Comparison of ENCODE assay signal across 1 cellular context in the genomic region with DNA sequence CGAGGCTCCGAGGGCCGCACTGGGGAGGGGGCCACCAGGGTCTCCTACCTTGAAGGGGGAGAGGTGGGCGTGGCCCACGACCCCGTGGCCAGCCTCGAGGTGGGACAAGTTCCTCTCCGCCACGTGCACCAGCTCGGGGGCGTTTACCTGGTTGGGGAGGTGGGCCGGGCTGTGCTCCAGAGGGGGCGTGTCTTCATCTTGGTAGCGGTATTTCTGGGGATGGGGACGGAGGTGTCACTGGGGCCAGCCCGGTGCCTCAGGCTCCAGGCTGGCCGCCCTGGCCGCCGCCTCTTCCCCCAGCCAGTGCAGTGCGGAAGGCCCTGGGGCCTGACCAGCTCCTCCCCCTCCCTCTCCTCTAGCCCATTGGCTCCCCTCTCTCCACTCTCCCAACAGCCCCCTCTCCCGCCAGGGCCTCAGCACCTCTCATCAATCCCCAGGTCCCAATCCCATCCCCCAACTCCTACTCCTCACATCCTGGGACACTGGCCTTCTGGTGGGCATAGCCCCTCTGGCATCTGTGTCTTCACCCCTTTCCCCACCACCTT.
TF ChIP-seq lines count a peak whose summit lies in the region.

No MANE protein-coding gene starts in this region.

TF ChIP-seq in GM23338, 12 proteins besides CTCF, POLR2A, EP300 and RAD21:
- TF ChIP-seq, protein P1, sequence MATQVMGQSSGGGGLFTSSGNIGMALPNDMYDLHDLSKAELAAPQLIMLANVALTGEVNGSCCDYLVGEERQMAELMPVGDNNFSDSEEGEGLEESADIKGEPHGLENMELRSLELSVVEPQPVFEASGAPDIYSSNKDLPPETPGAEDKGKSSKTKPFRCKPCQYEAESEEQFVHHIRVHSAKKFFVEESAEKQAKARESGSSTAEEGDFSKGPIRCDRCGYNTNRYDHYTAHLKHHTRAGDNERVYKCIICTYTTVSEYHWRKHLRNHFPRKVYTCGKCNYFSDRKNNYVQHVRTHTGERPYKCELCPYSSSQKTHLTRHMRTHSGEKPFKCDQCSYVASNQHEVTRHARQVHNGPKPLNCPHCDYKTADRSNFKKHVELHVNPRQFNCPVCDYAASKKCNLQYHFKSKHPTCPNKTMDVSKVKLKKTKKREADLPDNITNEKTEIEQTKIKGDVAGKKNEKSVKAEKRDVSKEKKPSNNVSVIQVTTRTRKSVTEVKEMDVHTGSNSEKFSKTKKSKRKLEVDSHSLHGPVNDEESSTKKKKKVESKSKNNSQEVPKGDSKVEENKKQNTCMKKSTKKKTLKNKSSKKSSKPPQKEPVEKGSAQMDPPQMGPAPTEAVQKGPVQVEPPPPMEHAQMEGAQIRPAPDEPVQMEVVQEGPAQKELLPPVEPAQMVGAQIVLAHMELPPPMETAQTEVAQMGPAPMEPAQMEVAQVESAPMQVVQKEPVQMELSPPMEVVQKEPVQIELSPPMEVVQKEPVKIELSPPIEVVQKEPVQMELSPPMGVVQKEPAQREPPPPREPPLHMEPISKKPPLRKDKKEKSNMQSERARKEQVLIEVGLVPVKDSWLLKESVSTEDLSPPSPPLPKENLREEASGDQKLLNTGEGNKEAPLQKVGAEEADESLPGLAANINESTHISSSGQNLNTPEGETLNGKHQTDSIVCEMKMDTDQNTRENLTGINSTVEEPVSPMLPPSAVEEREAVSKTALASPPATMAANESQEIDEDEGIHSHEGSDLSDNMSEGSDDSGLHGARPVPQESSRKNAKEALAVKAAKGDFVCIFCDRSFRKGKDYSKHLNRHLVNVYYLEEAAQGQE (IDR thresholded peaks at IDR 0.05; ENCODE audit: unreplicated experiment): no peak
- TF ChIP-seq ZNF331 (CRISPR knock-in tag; IDR thresholded peaks at IDR 0.05; ENCODE audit: low read depth) (no peak), JUNB (IDR thresholded peaks at IDR 0.05; ENCODE audit: unreplicated experiment) (no peak), STAT1 (IDR thresholded peaks at IDR 0.05; ENCODE audit: unreplicated experiment) (no peak), CREB1 (CRISPR knock-in tag; IDR thresholded peaks at IDR 0.05; ENCODE audit: low read depth) (no peak), EZH2 (IDR thresholded peaks at IDR 0.05; ENCODE audit: low read depth, unreplicated experiment) (no peak), NANOG (IDR thresholded peaks at IDR 0.05; ENCODE audit: borderline replicate concordance) (no peak), EZH2phosphoT487 (IDR thresholded peaks at IDR 0.05; ENCODE audit: unreplicated experiment) (no peak), ZNF114 (CRISPR knock-in tag; IDR thresholded peaks at IDR 0.05) (no peak), POLR2AphosphoS5 (IDR thresholded peaks at IDR 0.05; ENCODE audit: low read depth) (no peak)
- TF ChIP-seq, protein P2, sequence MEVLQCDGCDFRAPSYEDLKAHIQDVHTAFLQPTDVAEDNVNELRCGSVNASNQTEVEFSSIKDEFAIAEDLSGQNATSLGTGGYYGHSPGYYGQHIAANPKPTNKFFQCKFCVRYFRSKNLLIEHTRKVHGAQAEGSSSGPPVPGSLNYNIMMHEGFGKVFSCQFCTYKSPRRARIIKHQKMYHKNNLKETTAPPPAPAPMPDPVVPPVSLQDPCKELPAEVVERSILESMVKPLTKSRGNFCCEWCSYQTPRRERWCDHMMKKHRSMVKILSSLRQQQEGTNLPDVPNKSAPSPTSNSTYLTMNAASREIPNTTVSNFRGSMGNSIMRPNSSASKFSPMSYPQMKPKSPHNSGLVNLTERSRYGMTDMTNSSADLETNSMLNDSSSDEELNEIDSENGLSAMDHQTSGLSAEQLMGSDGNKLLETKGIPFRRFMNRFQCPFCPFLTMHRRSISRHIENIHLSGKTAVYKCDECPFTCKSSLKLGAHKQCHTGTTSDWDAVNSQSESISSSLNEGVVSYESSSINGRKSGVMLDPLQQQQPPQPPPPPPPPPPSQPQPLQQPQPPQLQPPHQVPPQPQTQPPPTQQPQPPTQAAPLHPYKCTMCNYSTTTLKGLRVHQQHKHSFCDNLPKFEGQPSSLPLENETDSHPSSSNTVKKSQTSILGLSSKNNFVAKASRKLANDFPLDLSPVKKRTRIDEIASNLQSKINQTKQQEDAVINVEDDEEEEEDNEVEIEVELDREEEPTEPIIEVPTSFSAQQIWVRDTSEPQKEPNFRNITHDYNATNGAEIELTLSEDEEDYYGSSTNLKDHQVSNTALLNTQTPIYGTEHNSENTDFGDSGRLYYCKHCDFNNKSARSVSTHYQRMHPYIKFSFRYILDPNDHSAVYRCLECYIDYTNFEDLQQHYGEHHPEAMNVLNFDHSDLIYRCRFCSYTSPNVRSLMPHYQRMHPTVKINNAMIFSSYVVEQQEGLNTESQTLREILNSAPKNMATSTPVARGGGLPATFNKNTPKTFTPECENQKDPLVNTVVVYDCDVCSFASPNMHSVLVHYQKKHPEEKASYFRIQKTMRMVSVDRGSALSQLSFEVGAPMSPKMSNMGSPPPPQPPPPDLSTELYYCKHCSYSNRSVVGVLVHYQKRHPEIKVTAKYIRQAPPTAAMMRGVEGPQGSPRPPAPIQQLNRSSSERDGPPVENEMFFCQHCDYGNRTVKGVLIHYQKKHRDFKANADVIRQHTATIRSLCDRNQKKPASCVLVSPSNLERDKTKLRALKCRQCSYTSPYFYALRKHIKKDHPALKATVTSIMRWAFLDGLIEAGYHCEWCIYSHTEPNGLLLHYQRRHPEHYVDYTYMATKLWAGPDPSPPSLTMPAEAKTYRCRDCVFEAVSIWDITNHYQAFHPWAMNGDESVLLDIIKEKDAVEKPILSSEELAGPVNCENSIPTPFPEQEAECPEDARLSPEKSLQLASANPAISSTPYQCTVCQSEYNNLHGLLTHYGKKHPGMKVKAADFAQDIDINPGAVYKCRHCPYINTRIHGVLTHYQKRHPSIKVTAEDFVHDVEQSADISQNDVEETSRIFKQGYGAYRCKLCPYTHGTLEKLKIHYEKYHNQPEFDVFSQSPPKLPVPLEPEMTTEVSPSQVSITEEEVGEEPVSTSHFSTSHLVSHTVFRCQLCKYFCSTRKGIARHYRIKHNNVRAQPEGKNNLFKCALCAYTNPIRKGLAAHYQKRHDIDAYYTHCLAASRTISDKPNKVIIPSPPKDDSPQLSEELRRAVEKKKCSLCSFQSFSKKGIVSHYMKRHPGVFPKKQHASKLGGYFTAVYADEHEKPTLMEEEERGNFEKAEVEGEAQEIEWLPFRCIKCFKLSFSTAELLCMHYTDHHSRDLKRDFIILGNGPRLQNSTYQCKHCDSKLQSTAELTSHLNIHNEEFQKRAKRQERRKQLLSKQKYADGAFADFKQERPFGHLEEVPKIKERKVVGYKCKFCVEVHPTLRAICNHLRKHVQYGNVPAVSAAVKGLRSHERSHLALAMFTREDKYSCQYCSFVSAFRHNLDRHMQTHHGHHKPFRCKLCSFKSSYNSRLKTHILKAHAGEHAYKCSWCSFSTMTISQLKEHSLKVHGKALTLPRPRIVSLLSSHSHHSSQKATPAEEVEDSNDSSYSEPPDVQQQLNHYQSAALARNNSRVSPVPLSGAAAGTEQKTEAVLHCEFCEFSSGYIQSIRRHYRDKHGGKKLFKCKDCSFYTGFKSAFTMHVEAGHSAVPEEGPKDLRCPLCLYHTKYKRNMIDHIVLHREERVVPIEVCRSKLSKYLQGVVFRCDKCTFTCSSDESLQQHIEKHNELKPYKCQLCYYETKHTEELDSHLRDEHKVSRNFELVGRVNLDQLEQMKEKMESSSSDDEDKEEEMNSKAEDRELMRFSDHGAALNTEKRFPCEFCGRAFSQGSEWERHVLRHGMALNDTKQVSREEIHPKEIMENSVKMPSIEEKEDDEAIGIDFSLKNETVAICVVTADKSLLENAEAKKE (CRISPR knock-in tag; IDR thresholded peaks at IDR 0.05): no peak
- TF ChIP-seq, protein P3, sequence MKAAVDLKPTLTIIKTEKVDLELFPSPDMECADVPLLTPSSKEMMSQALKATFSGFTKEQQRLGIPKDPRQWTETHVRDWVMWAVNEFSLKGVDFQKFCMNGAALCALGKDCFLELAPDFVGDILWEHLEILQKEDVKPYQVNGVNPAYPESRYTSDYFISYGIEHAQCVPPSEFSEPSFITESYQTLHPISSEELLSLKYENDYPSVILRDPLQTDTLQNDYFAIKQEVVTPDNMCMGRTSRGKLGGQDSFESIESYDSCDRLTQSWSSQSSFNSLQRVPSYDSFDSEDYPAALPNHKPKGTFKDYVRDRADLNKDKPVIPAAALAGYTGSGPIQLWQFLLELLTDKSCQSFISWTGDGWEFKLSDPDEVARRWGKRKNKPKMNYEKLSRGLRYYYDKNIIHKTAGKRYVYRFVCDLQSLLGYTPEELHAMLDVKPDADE (IDR thresholded peaks at IDR 0.05): no peak
